Comparison of ENCODE assay signal across 1 cellular context in genomic region chr19:44951179-44952159, GRCh38.
TF ChIP-seq lines count a peak whose summit lies in the region.

No MANE protein-coding gene starts in this region.

TF ChIP-seq in HepG2, 621 proteins besides CTCF, POLR2A, EP300 and RAD21 (continued from another document):
- TF ChIP-seq CSRNP1 (CRISPR knock-in tag; IDR thresholded peaks at IDR 0.05), result 0 out of 2 replicates have a peak, but pooled peaks have one; percentile 47
- TF ChIP-seq AGO2 (optimal IDR thresholded peaks at IDR 0.05; ENCODE audit: low read depth, low read length), result peak; percentile 90
- 0 out of 2 replicates have a peak, but pooled peaks have one; percentile 49 for TF ChIP-seq SP4 (CRISPR knock-in tag; IDR thresholded peaks at IDR 0.05)
- TF ChIP-seq ZSCAN25 (CRISPR knock-in tag; IDR thresholded peaks at IDR 0.05), result peak; percentile 96
- TF ChIP-seq HES4 (CRISPR knock-in tag; IDR thresholded peaks at IDR 0.05; ENCODE audit: borderline replicate concordance), result peak; percentile 32; the same call in 1 of the 2 replicates
- TF ChIP-seq SALL2 (CRISPR knock-in tag; IDR thresholded peaks at IDR 0.05), result no peak
- no peak for TF ChIP-seq KDM3A (CRISPR knock-in tag; IDR thresholded peaks at IDR 0.05; ENCODE audit: low read depth)
- TF ChIP-seq MED1 (CRISPR knock-in tag; IDR thresholded peaks at IDR 0.05), result peak; percentile 0; the same call in 1 of the 2 replicates
- no peak for TF ChIP-seq GTF2F1 (IDR thresholded peaks at IDR 0.05; ENCODE audit: low read length)
- TF ChIP-seq E2F2 (CRISPR knock-in tag; IDR thresholded peaks at IDR 0.05; ENCODE audit: borderline replicate concordance), result no peak
- peak; percentile 78 for TF ChIP-seq STAG1 (CRISPR knock-in tag; IDR thresholded peaks at IDR 0.05)
- no peak for TF ChIP-seq IRF2 (CRISPR knock-in tag; IDR thresholded peaks at IDR 0.05)
